In the genomic region with DNA sequence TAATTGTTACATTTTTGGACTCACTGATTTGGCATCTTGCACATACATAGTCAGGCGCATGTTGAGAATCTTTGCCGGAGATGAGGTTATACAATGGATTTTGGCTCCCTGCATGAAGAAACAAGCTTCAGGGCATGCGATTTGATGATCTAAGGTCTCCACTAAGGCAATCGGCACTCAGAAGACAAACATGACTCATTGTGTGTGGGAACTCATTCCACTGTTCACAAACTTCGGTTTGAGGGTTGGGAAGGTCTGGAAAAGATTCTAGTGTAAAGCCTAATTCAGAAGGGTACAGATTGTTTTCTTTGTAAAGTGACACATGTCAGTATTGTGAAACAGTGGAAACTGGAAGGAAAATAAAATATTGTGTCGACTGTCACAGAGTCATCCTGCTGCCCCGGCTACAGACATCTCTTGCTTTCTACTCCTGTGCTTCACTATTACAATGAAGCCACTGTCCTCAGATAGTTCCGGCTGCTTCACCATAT, we compare ENCODE assay signal across 11 cellular contexts.
DNase-seq lines count a peak whose midpoint lies in the region; ATAC-seq and TF ChIP-seq lines count a peak whose summit lies in the region.
"Had no signal": no experiment of that assay in that cellular context is flagged by ENCODE, and none has a peak within 500 bp of the region (broad histone marks: within the 10 kb centered on the region; RNA-seq: fewer than 3 reads in every experiment).

No MANE protein-coding gene starts in this region.

- H3K27me3 ChIP-seq in SJSA1 (replicated peaks), result no peaks in the 10 kb centered on the region
- H3K27me3 ChIP-seq: right lobe of liver had no signal

- H3K4me1 ChIP-seq in SJSA1 (replicated peaks), result peaks cover 38% of the 10 kb centered on the region
- H3K4me1 ChIP-seq: right lobe of liver had no signal

- TF ChIP-seq CTCF in fibroblast of villous mesenchyme (IDR thresholded peaks at IDR 0.05; ENCODE audit: insufficient read depth, low read depth, low read length), result no peak

- peak overlapping the region; percentile 87 for H3K27ac ChIP-seq in SJSA1
- H3K27ac ChIP-seq: KMS-11, right lobe of liver had no signal

- no peaks in the 10 kb centered on the region for H3K9me3 ChIP-seq in SJSA1 (replicated peaks)
- H3K9me3 ChIP-seq: right lobe of liver had no signal

- H3K4me3 ChIP-seq in SJSA1 (no peak overlapping the region), fibroblast of villous mesenchyme (ENCODE audit: low read depth, low read length) (no peak overlapping the region)
- H3K4me3 ChIP-seq: right lobe of liver had no signal

- no peak for ATAC-seq in HG02973 (IDR thresholded peaks at IDR 0.05; ENCODE audit: unreplicated experiment)
- no peak for ATAC-seq in HG02970 (IDR thresholded peaks at IDR 0.05; ENCODE audit: low FRiP score, unreplicated experiment)
- ATAC-seq in HG03196 (IDR thresholded peaks at IDR 0.05; ENCODE audit: unreplicated experiment), result no peak

- DNase-seq in EH (ENCODE audit: low read depth), result peak; percentile 100
- DNase-seq in SJSA1 (ENCODE audit: low read depth in 1 of 2, low spot score in 2 of 2), result peak; percentile 89 to 94
- DNase-seq in fibroblast of villous mesenchyme (ENCODE audit: low read depth), result peak; percentile 96
- DNase-seq in putamen (ENCODE audit: low spot score), result peak; percentile 10
- no peak for DNase-seq in NCI-H128 (lab: John Stamatoyannopoulos, UW; ENCODE audit: unreplicated experiment)
- DNase-seq: glutamatergic neuron, right lobe of liver had no signal

- no peaks in the 10 kb centered on the region for H3K36me3 ChIP-seq in SJSA1
- H3K36me3 ChIP-seq: right lobe of liver had no signal
